In the genomic region with DNA sequence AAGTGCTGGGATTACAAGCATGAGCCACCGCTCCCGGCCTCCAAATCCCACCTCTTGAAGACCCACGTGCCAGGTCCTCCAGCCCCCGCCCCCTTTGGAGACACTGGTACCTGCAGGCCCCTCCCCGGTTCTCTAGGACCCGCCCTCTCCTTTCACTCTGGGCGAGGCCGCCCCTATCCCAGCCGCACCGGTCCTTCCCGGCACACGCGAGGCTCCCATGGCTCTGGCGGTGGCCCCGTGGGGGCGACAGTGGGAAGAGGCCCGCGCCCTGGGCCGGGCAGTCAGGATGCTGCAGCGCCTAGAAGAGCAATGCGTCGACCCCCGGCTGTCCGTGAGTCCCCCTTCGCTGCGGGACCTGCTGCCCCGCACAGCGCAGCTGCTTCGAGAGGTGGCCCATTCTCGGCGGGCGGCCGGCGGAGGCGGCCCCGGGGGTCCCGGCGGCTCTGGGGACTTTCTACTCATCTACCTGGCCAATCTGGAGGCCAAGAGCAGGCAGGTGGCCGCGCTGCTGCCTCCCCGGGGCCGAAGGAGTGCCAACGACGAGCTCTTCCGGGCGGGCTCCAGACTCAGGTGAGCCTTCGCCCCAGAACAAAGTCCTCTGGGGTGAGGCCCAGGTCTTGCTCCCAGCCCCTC, we compare ENCODE assay signal across 10 cellular contexts. TPM values are rescaled to one million over a fixed set of nuclear protein-coding genes. Genes with fewer than 3 reads are reported as not detected.
DNase-seq lines count a peak whose midpoint lies in the region; ATAC-seq, FAIRE-seq and TF ChIP-seq lines count a peak whose summit lies in the region.
"Had no signal": no experiment of that assay in that cellular context is flagged by ENCODE, and none has a peak within 500 bp of the region (broad histone marks: within the 10 kb centered on the region; RNA-seq: fewer than 3 reads in every experiment).

CBLC (plus strand) TSS at position 176 of the 633 bp plus-strand sequence; CDS start at position 218, 42 bp downstream.

- H3K4me2 ChIP-seq in endothelial cell of umbilical vein (ENCODE audit: insufficient read depth, low read length): no peak within 1 kb of the TSS

- no peak within 1 kb of the TSS for H3K27ac ChIP-seq in endothelial cell of umbilical vein (ENCODE audit: insufficient read depth, low read depth, low read length)

- H3K36me3 ChIP-seq in endothelial cell of umbilical vein (ENCODE audit: control insufficient read depth in 2 of 2, extremely low read depth in 1 of 2, insufficient read depth in 2 of 2, low read length in 2 of 2): no peaks in the 10 kb centered on the region

- peak; percentile 92 for DNase-seq in ELF-1 (ENCODE audit: low read depth, low spot score)
- DNase-seq in NCI-H2107 treated with DMSO at 0.1 percent for 48 hours (lab: John Stamatoyannopoulos, UW; ENCODE audit: unreplicated experiment): peak; percentile 34
- no peak for DNase-seq in endothelial cell of umbilical vein (ENCODE audit: low read depth, low spot score)
- DNase-seq in omental fat pad (ENCODE audit: low spot score): no peak
- no peak for DNase-seq in NCI-H345 treated with DMSO at 0.1 percent for 48 hours (lab: John Stamatoyannopoulos, UW; ENCODE audit: unreplicated experiment)
- DNase-seq: NCI-H446 treated with DMSO at 0.1 percent for 48 hours, substantia nigra had no signal

- no peak for TF ChIP-seq POLR2A in endothelial cell of umbilical vein (IDR thresholded peaks at IDR 0.05; ENCODE audit: low read depth, low read length)

- no peaks in the 10 kb centered on the region for H3K79me2 ChIP-seq in endothelial cell of umbilical vein (ENCODE audit: control insufficient read depth, insufficient read depth, low read length)

- dilution Hi-C loops in endothelial cell of umbilical vein (cut with MboI; ENCODE audit: extremely low pct_ligation_motif_present, low sequenced_read_pairs): no loop called here

- POLR2A ChIA-PET in endothelial cell of umbilical vein (lab: Charles Lee): interaction anchor here (0.7 kb wide), 1 partner anchor 72 kb away, joined by 3 read pairs; no protein-coding TSS in a partner anchor

- H3K4me1 ChIP-seq in endothelial cell of umbilical vein (ENCODE audit: control insufficient read depth, extremely low read depth, insufficient read depth, low read length): peaks cover 12% of the 10 kb centered on the region

- CTCF ChIA-PET in endothelial cell of umbilical vein (lab: Charles Lee): interaction anchor here (1.5 to 19.4 kb wide), 2 partner anchors 54 to 67 kb away, joined by 4 to 688 read pairs; no protein-coding TSS in a partner anchor

- BruUV-seq in endothelial cell of umbilical vein (replicated peaks; lab: Mats Ljungman, UMichigan): no TSS peak

- no peaks in the 10 kb centered on the region for H3K9me3 ChIP-seq in endothelial cell of umbilical vein (replicated peaks; ENCODE audit: control insufficient read depth, insufficient read depth, low read length)

- intact Hi-C loops in endothelial cell of umbilical vein (cut with micrococcal nuclease): no loop called here

- H3K27me3 ChIP-seq in endothelial cell of umbilical vein (ENCODE audit: control insufficient read depth in 2 of 2, insufficient read depth in 2 of 2, low read length in 2 of 2): no peaks in the 10 kb centered on the region

- H3K9me1 ChIP-seq in endothelial cell of umbilical vein (replicated peaks; ENCODE audit: control insufficient read depth, extremely low read depth, insufficient read depth, low read length): no peaks in the 10 kb centered on the region

- H4K20me1 ChIP-seq in endothelial cell of umbilical vein (replicated peaks; ENCODE audit: control insufficient read depth, extremely low read depth, insufficient read depth, low read length): no peaks in the 10 kb centered on the region

- peak within 1 kb of the TSS; percentile 64 for H2AFZ ChIP-seq in endothelial cell of umbilical vein (ENCODE audit: low read depth, low read length)

- FAIRE-seq in endothelial cell of umbilical vein (lab: Jason Lieb, UNC): no peak

- no peak within 1 kb of the TSS for H3K9ac ChIP-seq in endothelial cell of umbilical vein (replicated peaks; ENCODE audit: extremely low read depth, insufficient read depth, low read length)

- peak; percentile 55 for ATAC-seq in omental fat pad (ENCODE audit: low FRiP score)
- ATAC-seq in HG03045 (IDR thresholded peaks at IDR 0.05; ENCODE audit: unreplicated experiment): no peak
- no peak for ATAC-seq in GM18858 (IDR thresholded peaks at IDR 0.05; ENCODE audit: unreplicated experiment)
- no peak for ATAC-seq in HG03139 (IDR thresholded peaks at IDR 0.05; ENCODE audit: unreplicated experiment)

- TF ChIP-seq CTCF in endothelial cell of umbilical vein (IDR thresholded peaks at IDR 0.05; ENCODE audit: extremely low read depth in 1 of 2, insufficient read depth in 1 of 2, low read depth in 1 of 2, low read length in 2 of 2): peak in 1 of 2 donors; percentile 24
- no peak for TF ChIP-seq CTCF in omental fat pad (IDR thresholded peaks at IDR 0.05)

- no peak within 1 kb of the TSS for H3K4me3 ChIP-seq in endothelial cell of umbilical vein (replicated peaks in 1 of 3; ENCODE audit: insufficient read depth in 1 of 3, low read depth in 1 of 3, low read length in 3 of 3)

TF ChIP-seq in endothelial cell of umbilical vein, 7 proteins besides CTCF, POLR2A, EP300 and RAD21:
- TF ChIP-seq JUN (IDR thresholded peaks at IDR 0.05; ENCODE audit: borderline replicate concordance, insufficient read depth, insufficient read length, low read depth) (no peak), MAX (IDR thresholded peaks at IDR 0.05; ENCODE audit: insufficient read depth, insufficient read length) (no peak), GATA2 (IDR thresholded peaks at IDR 0.05; ENCODE audit: insufficient read depth, insufficient read length, low read depth, low read length) (no peak), FOS (IDR thresholded peaks at IDR 0.05; ENCODE audit: borderline replicate concordance, insufficient read depth, low read length) (no peak), EZH2 (IDR thresholded peaks at IDR 0.05; ENCODE audit: borderline replicate concordance, low read depth, low read length, severe bottlenecking) (no peak), MYC (IDR thresholded peaks at IDR 0.05; ENCODE audit: low read depth, low read length) (no peak), POLR2AphosphoS5 (IDR thresholded peaks at IDR 0.05; ENCODE audit: insufficient read depth, low read depth, low read length) (no peak)

RNA-seq across cellular contexts. Expression of gene CBLC, which starts in this region (rescaled TPM):
- total RNA-seq in endothelial cell of umbilical vein (not detected in 2 replicates), omental fat pad (under 1 TPM in 1 of 4 donors, not detected in 3; 0.46 TPM)
- polyA plus RNA-seq in endothelial cell of umbilical vein: 0.04 and 0.08 TPM in 2 replicates
- polyA plus RNA-seq in endothelial cell of umbilical vein (2011; cell fraction: cytosol; rRNA removed): not detected in 2 replicates
- 0.10 TPM in 1 of 2 replicates, not detected in the other for polyA plus RNA-seq in endothelial cell of umbilical vein (2011; cell fraction: nucleus; rRNA removed)
- not detected in 2 replicates for polyA plus RNA-seq in endothelial cell of umbilical vein (2012)
- polyA minus RNA-seq in endothelial cell of umbilical vein: not detected in 2 replicates
- not detected for polyA minus RNA-seq in endothelial cell of umbilical vein (2011; cell fraction: cytosol; rRNA and poly(A)+ RNA removed)
- polyA minus RNA-seq in endothelial cell of umbilical vein (2011; cell fraction: nucleus; rRNA and poly(A)+ RNA removed): not detected in 2 replicates

Comparison
In these comparisons a context has a peak if more than half of its experiments do, and no peak if none do; other contexts are left out.
1. Peak in ATAC-seq in omental fat pad; RNA of the gene not detected or under 1 TPM.
2. DNase-seq: peak in ELF-1 (single experiment) and NCI-H2107 treated with DMSO at 0.1 percent for 48 hours (single experiment); none in endothelial cell of umbilical vein (single experiment), omental fat pad (single experiment) and NCI-H345 treated with DMSO at 0.1 percent for 48 hours (single experiment).